ENCODE assay signal across 34 cellular contexts in the genomic region with DNA sequence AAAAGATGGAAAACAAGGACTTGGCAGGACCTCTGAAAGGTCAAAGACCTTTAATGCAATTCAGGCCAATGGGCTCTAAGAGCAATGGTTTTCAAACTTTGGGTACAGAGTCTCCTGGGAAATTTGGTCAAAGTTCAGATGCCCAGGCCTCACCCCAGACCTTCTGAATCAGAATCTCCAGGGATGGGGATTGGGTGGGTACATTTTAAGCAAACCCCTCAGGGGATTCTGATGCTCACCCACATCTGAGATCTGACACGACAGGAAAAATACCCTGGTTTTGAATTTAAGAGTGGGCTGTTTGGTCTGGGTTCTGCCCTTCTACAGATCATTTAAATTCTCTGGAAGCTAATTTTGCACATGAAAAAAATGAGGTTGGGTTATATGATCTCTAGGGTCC.
"Had no signal": no experiment of that assay in that cellular context is flagged by ENCODE, and none has a peak within 500 bp of the region (broad histone marks: within the 10 kb centered on the region; RNA-seq: fewer than 3 reads in every experiment).

No MANE protein-coding gene starts in this region.

- H3K27me3 ChIP-seq: MG63 had no signal

- DNase-seq: Karpas-422, Kasumi-1, MG63, MM.1S, MV-4-11, NCI-H1048, NCI-H1092, NCI-H1092 treated with DMSO at 0.1 percent for 48 hours, NCI-H1105, NCI-H1105 treated with DMSO at 0.1 percent for 48 hours, NCI-H1417, NCI-H1417 treated with DMSO at 0.1 percent for 48 hours, NCI-H1436, NCI-H1436 treated with DMSO at 0.1 percent for 48 hours, NCI-H146, NCI-H1694, NCI-H1694 treated with DMSO at 0.1 percent for 48 hours, NCI-H187, NCI-H187 treated with DMSO at 0.1 percent for 48 hours, NCI-H1930, NCI-H2029, NCI-H2029 treated with DMSO at 0.1 percent for 48 hours, NCI-H2081, NCI-H2081 treated with DMSO at 0.1 percent for 48 hours, NCI-H2107, NCI-H2171, NCI-H2171 treated with DMSO at 0.1 percent for 48 hours, NCI-H2227 treated with DMSO at 0.1 percent for 48 hours, NCI-H226, NCI-H446, NCI-H446 treated with DMSO at 0.1 percent for 48 hours, NCI-H510A, NCI-H510A treated with DMSO at 0.1 percent for 48 hours, NCI-H524 had no signal

- H3K9me3 ChIP-seq: MG63 had no signal

- H3K36me3 ChIP-seq: MG63 had no signal

- H3K4me3 ChIP-seq: MG63 had no signal
